ENCODE assay signal across 16 cellular contexts in genomic region chr7:105649727-105650381, GRCh38.
DNase-seq lines count a peak whose midpoint lies in the region; ATAC-seq, FAIRE-seq and TF ChIP-seq lines count a peak whose summit lies in the region.
"Had no signal": no experiment of that assay in that cellular context is flagged by ENCODE, and none has a peak within 500 bp of the region (broad histone marks: within the 10 kb centered on the region; RNA-seq: fewer than 3 reads in every experiment).

No MANE protein-coding gene starts in this region.

- no peaks in the 10 kb centered on the region for H3K9me3 Mint-ChIP-seq in natural killer cell treated with Interleukin-12 subunit alpha and Interleukin-12 subunit beta and Interleukin-15 and Interleukin-18, amount 100 ng/mL, for 72 hours
- H3K9me3 Mint-ChIP-seq in natural killer cell: no peaks in the 10 kb centered on the region
- H3K9me3 Mint-ChIP-seq: activated B cell treated with CpG ODN at 0.5 μM for 24 hours; activated T-cell treated with anti-CD3 and anti-CD28 coated beads, Interleukin-2, amount 50 U/mL, for 24 hours; naive thymus-derived CD4-positive, alpha-beta T cell; type B pancreatic cell had no signal

- TF ChIP-seq CTCF in natural killer cell (IDR thresholded peaks at IDR 0.05): no peak
- TF ChIP-seq CTCF in fibroblast of the aortic adventitia (IDR thresholded peaks at IDR 0.05; ENCODE audit: insufficient read depth, low read length): no peak
- TF ChIP-seq CTCF in kidney (IDR thresholded peaks at IDR 0.05; ENCODE audit: borderline replicate concordance, extremely low read depth, insufficient read depth): no peak

- no peaks in the 10 kb centered on the region for H3K27me3 Mint-ChIP-seq in natural killer cell treated with Interleukin-12 subunit alpha and Interleukin-12 subunit beta and Interleukin-15 and Interleukin-18, amount 100 ng/mL, for 72 hours
- no peaks in the 10 kb centered on the region for H3K27me3 Mint-ChIP-seq in natural killer cell (ENCODE audit: low read depth in 2 of 2)
- H3K27me3 Mint-ChIP-seq in T-helper 17 cell: no peaks in the 10 kb centered on the region
- H3K27me3 Mint-ChIP-seq: activated B cell treated with CpG ODN at 0.5 μM for 24 hours; activated T-cell treated with anti-CD3 and anti-CD28 coated beads, Interleukin-2, amount 50 U/mL, for 24 hours; naive thymus-derived CD4-positive, alpha-beta T cell; type B pancreatic cell had no signal

- H3K9me3 ChIP-seq in T-helper 17 cell (ENCODE audit: control insufficient read depth, low read length, poor library complexity, severe bottlenecking) (no peaks in the 10 kb centered on the region), kidney (ENCODE audit: control insufficient read depth in 1 of 2, low read length in 2 of 2) (no peaks in the 10 kb centered on the region)

- no peak overlapping the region for H3K4me3 Mint-ChIP-seq in natural killer cell treated with Interleukin-12 subunit alpha and Interleukin-12 subunit beta and Interleukin-15 and Interleukin-18, amount 100 ng/mL, for 72 hours
- H3K4me3 Mint-ChIP-seq in natural killer cell (no peak overlapping the region), T-helper 17 cell (no peak overlapping the region)
- H3K4me3 Mint-ChIP-seq: activated B cell treated with CpG ODN at 0.5 μM for 24 hours; activated T-cell treated with anti-CD3 and anti-CD28 coated beads, Interleukin-2, amount 50 U/mL, for 24 hours; naive thymus-derived CD4-positive, alpha-beta T cell had no signal

- H3K36me3 Mint-ChIP-seq in natural killer cell treated with Interleukin-12 subunit alpha and Interleukin-12 subunit beta and Interleukin-15 and Interleukin-18, amount 100 ng/mL, for 72 hours: no peaks in the 10 kb centered on the region
- H3K36me3 Mint-ChIP-seq in natural killer cell (no peaks in the 10 kb centered on the region), T-helper 17 cell (ENCODE audit: low read depth) (peaks cover 8% of the 10 kb centered on the region)
- H3K36me3 Mint-ChIP-seq: type B pancreatic cell had no signal

- FAIRE-seq in kidney (lab: Jason Lieb, UNC) (no peak), GM12892 (lab: Jason Lieb, UNC) (no peak)
- FAIRE-seq: HepG2, islet of Langerhans had no signal

- no peak overlapping the region for H3K9ac ChIP-seq in kidney (ENCODE audit: low read length in 2 of 2)

- no peak for ATAC-seq in natural killer cell treated with Interleukin-12 subunit alpha and Interleukin-12 subunit beta and Interleukin-15 and Interleukin-18, amount 100 ng/mL, for 72 hours
- ATAC-seq in natural killer cell (no peak), T-helper 17 cell (no peak), HG03159 (IDR thresholded peaks at IDR 0.05; ENCODE audit: unreplicated experiment) (no peak)
- ATAC-seq: naive thymus-derived CD4-positive, alpha-beta T cell; sciatic nerve had no signal

- peaks cover 4 to 16% of the 10 kb centered on the region in 2 donors for H3K36me3 ChIP-seq in kidney (ENCODE audit: control insufficient read depth in 1 of 2, insufficient read depth in 2 of 2, low read length in 2 of 2)

- no peak overlapping the region for H3K27ac ChIP-seq in kidney (ENCODE audit: low read depth in 2 of 2, low read length in 2 of 2)

- no peak for TF ChIP-seq POLR2A in GM12892 (IDR thresholded peaks at IDR 0.05; ENCODE audit: low read depth, low read length)

- DNase-seq in natural killer cell treated with Interleukin-12 subunit alpha and Interleukin-12 subunit beta and Interleukin-15 and Interleukin-18, amount 100 ng/mL, for 72 hours (ENCODE audit: low spot score): no peak
- DNase-seq in natural killer cell (no peak), T-helper 17 cell (no peak), fibroblast of the aortic adventitia (ENCODE audit: low read depth) (peak; percentile 80), kidney (no peak), GM12892 (ENCODE audit: insufficient read length) (no peak)
- no peak for DNase-seq in activated effector memory CD4-positive, alpha-beta T cell treated with anti-CD3 and anti-CD28 coated beads, Interleukin-2, amount 50 U/mL, for 16 hours
- DNase-seq: activated B cell treated with CpG ODN at 0.5 μM for 24 hours; activated T-cell treated with anti-CD3 and anti-CD28 coated beads, Interleukin-2, amount 50 U/mL, for 24 hours; naive thymus-derived CD4-positive, alpha-beta T cell; NK-92 treated with Interleukin-12 subunit alpha and Interleukin-12 subunit beta, amount 100 ng/mL, for 24 hours had no signal

- peaks cover 5 to 7% of the 10 kb centered on the region in 2 donors for H3K4me1 ChIP-seq in kidney (ENCODE audit: control insufficient read depth in 1 of 2, insufficient read depth in 1 of 2, low read depth in 1 of 2, low read length in 2 of 2)

- H3K27ac Mint-ChIP-seq in natural killer cell treated with Interleukin-12 subunit alpha and Interleukin-12 subunit beta and Interleukin-15 and Interleukin-18, amount 100 ng/mL, for 72 hours: peak overlapping the region; percentile 7 to 25
- peak overlapping the region in 1 of 2 donors; percentile 35 for H3K27ac Mint-ChIP-seq in natural killer cell
- peak overlapping the region; percentile 66 for H3K27ac Mint-ChIP-seq in T-helper 17 cell
- H3K27ac Mint-ChIP-seq: activated B cell treated with CpG ODN at 0.5 μM for 24 hours, type B pancreatic cell had no signal

- H3K4me3 ChIP-seq in fibroblast of the aortic adventitia (ENCODE audit: low read depth, low read length) (no peak overlapping the region), kidney (ENCODE audit: low read length in 2 of 2) (no peak overlapping the region)

- intact Hi-C loops in natural killer cell (cut with micrococcal nuclease): loop anchor here (5.0 kb wide), 1 partner anchor 33 kb away; no protein-coding TSS in a partner anchor
- intact Hi-C loops in kidney (cut with DNase I): no loop called here

- peaks cover 13 to 21% of the 10 kb centered on the region in 2 donors for H3K4me1 Mint-ChIP-seq in natural killer cell treated with Interleukin-12 subunit alpha and Interleukin-12 subunit beta and Interleukin-15 and Interleukin-18, amount 100 ng/mL, for 72 hours (ENCODE audit: low read depth in 2 of 2)
- H3K4me1 Mint-ChIP-seq in natural killer cell: peaks cover 14 to 17% of the 10 kb centered on the region in 2 donors
- H3K4me1 Mint-ChIP-seq in T-helper 17 cell: peaks cover 12% of the 10 kb centered on the region
- H3K4me1 Mint-ChIP-seq: activated B cell treated with CpG ODN at 0.5 μM for 24 hours had no signal
